ENCODE assay signal across 1 cellular context in the genomic region with DNA sequence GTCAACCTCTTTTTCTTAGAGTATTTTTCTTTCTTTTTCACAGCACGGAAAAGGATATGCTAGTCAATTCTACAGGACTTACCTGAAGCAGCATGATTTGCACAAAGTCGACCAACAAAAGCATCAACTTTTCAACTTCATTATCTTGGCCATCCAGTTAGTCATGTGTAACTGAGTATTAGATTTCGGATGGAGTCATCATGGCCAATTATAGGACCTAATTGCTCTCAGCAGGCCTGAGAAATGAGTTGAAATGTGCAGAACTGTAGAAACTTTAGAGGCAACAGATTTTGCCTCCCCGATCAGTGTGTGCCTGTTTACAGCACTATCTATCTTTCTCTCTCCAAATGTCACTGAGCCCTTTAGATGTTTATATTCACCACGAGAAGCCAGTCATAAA.
TF ChIP-seq lines count a peak whose summit lies in the region.

No MANE protein-coding gene starts in this region.

TF ChIP-seq in GM23338, 12 proteins besides CTCF, POLR2A, EP300 and RAD21 (continued from another document):
- TF ChIP-seq, protein P1, sequence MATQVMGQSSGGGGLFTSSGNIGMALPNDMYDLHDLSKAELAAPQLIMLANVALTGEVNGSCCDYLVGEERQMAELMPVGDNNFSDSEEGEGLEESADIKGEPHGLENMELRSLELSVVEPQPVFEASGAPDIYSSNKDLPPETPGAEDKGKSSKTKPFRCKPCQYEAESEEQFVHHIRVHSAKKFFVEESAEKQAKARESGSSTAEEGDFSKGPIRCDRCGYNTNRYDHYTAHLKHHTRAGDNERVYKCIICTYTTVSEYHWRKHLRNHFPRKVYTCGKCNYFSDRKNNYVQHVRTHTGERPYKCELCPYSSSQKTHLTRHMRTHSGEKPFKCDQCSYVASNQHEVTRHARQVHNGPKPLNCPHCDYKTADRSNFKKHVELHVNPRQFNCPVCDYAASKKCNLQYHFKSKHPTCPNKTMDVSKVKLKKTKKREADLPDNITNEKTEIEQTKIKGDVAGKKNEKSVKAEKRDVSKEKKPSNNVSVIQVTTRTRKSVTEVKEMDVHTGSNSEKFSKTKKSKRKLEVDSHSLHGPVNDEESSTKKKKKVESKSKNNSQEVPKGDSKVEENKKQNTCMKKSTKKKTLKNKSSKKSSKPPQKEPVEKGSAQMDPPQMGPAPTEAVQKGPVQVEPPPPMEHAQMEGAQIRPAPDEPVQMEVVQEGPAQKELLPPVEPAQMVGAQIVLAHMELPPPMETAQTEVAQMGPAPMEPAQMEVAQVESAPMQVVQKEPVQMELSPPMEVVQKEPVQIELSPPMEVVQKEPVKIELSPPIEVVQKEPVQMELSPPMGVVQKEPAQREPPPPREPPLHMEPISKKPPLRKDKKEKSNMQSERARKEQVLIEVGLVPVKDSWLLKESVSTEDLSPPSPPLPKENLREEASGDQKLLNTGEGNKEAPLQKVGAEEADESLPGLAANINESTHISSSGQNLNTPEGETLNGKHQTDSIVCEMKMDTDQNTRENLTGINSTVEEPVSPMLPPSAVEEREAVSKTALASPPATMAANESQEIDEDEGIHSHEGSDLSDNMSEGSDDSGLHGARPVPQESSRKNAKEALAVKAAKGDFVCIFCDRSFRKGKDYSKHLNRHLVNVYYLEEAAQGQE (IDR thresholded peaks at IDR 0.05; ENCODE audit: unreplicated experiment): no peak
- TF ChIP-seq POLR2AphosphoS5 (IDR thresholded peaks at IDR 0.05; ENCODE audit: low read depth): no peak
